ENCODE assay signal across 18 cellular contexts in genomic region chr1:228009116-228009827, GRCh38. TPM values are rescaled to one million over a fixed set of nuclear protein-coding genes. Genes with fewer than 3 reads are reported as not detected.
A peak's percentile ranks its signal among the peaks of the same experiment; 100 is the strongest.
DNase-seq lines count a peak whose midpoint lies in the region; ATAC-seq and TF ChIP-seq lines count a peak whose summit lies in the region.
"Had no signal": no experiment of that assay in that cellular context is flagged by ENCODE, and none has a peak within 500 bp of the region (broad histone marks: within the 10 kb centered on the region; RNA-seq: fewer than 3 reads in every experiment).

No MANE protein-coding gene starts in this region.

- peak; percentile 43 for DNase-seq in NCI-H146 (lab: John Stamatoyannopoulos, UW)
- DNase-seq in NCI-H146 treated with DMSO at 0.1 percent for 48 hours (lab: John Stamatoyannopoulos, UW; ENCODE audit: unreplicated experiment): no peak
- no peak for DNase-seq in DND-41
- DNase-seq in WTC11 (ENCODE audit: low spot score): no peak
- no peak for DNase-seq in naive thymus-derived CD4-positive, alpha-beta T cell
- no peak for DNase-seq in GM10266 (ENCODE audit: extremely low spot score)
- DNase-seq: foreskin keratinocyte; nucleus accumbens; Right ventricle myocardium superior; stimulated activated CD4-positive, alpha-beta T cell treated with anti-CD3 and anti-CD28 coated beads, Interleukin-1b, Interleukin-23, amount 100 ng/mL, for 48 hours had no signal

- no peak overlapping the region for H3K4me3 ChIP-seq in DND-41 (ENCODE audit: low read depth in 1 of 2, low read length in 2 of 2)
- H3K4me3 ChIP-seq in naive thymus-derived CD4-positive, alpha-beta T cell (ENCODE audit: low read length): peak overlapping the region; percentile 30

- H3K27me3 ChIP-seq in DND-41 (ENCODE audit: insufficient read depth, low read length, poor library complexity): no peaks in the 10 kb centered on the region
- peaks cover 6 to 12% of the 10 kb centered on the region in 2 donors for H3K27me3 ChIP-seq in naive thymus-derived CD4-positive, alpha-beta T cell (ENCODE audit: control insufficient read depth in 2 of 2, insufficient read depth in 2 of 2, low read length in 2 of 2)

- H3K27ac ChIP-seq in DND-41 (ENCODE audit: low read length): no peak overlapping the region
- no peak overlapping the region for H3K27ac ChIP-seq in naive thymus-derived CD4-positive, alpha-beta T cell (ENCODE audit: low read depth, low read length)
- H3K27ac ChIP-seq: 22Rv1, foreskin keratinocyte had no signal

- no peaks in the 10 kb centered on the region for H3K9me3 ChIP-seq in DND-41 (ENCODE audit: insufficient read depth, low read length, severe bottlenecking)
- H3K9me3 ChIP-seq in naive thymus-derived CD4-positive, alpha-beta T cell (ENCODE audit: control insufficient read depth in 2 of 3, low read length in 3 of 3): no peaks in the 10 kb centered on the region

- H3K27me3 Mint-ChIP-seq in WTC11 (ENCODE audit: low read depth): peaks cover 95% of the 10 kb centered on the region
- peaks cover 25 to 55% (median 38%) of the 10 kb centered on the region in 5 donors for H3K27me3 Mint-ChIP-seq in naive thymus-derived CD4-positive, alpha-beta T cell

- H3K27ac Mint-ChIP-seq in WTC11: no peak overlapping the region
- H3K27ac Mint-ChIP-seq in naive thymus-derived CD4-positive, alpha-beta T cell: no peak overlapping the region
- H3K27ac Mint-ChIP-seq: dendritic cell treated with granulocyte-macrophage colony-stimulating factor and Interleukin-4, amounts not matched to agents 40 ng/mL and 50 ng/mL, for 4 days; stimulated activated naive CD8-positive, alpha-beta T cell treated with anti-CD3 and anti-CD28 coated beads, Interleukin-15, Interleukin-2, amounts not matched to agents 100 ng/mL and 50 ng/mL, for 24 hours had no signal

- H2AFZ ChIP-seq in DND-41 (ENCODE audit: low read depth, low read length): no peak overlapping the region

- TF ChIP-seq CTCF in DND-41 (IDR thresholded peaks at IDR 0.05; ENCODE audit: borderline replicate concordance, extremely low read depth, low read length, poor library complexity, severe bottlenecking) (no peak), WTC11 (IDR thresholded peaks at IDR 0.05) (no peak), GM10266 (IDR thresholded peaks at IDR 0.05; ENCODE audit: control insufficient read depth, insufficient read depth, low read depth, missing control alignments) (no peak)

- no peaks in the 10 kb centered on the region for H3K4me1 ChIP-seq in DND-41 (ENCODE audit: insufficient read depth, low read length)
- no peaks in the 10 kb centered on the region for H3K4me1 ChIP-seq in naive thymus-derived CD4-positive, alpha-beta T cell (ENCODE audit: control insufficient read depth in 2 of 2, insufficient read depth in 2 of 2, low read length in 2 of 2)

- no peak overlapping the region for H3K4me2 ChIP-seq in DND-41 (ENCODE audit: insufficient read depth, low read length)

- H3K36me3 Mint-ChIP-seq in WTC11: no peaks in the 10 kb centered on the region
- H3K36me3 Mint-ChIP-seq in naive thymus-derived CD4-positive, alpha-beta T cell: no peaks in the 10 kb centered on the region

- H4K20me1 ChIP-seq in DND-41 (ENCODE audit: insufficient read depth, low read length): no peaks in the 10 kb centered on the region; the same call in 1 of the 2 replicates

- H3K36me3 ChIP-seq in DND-41 (ENCODE audit: insufficient read depth, low read length): no peaks in the 10 kb centered on the region
- H3K36me3 ChIP-seq in naive thymus-derived CD4-positive, alpha-beta T cell (ENCODE audit: control insufficient read depth in 2 of 3, insufficient read depth in 3 of 3, low read length in 3 of 3): no peaks in the 10 kb centered on the region

- CTCF ChIA-PET in WTC11 (lab: Charles Lee): interaction anchor here (0.6 to 1.8 kb wide), 2 partner anchors 10 to 122 kb away, joined by 3 to 17 read pairs; no protein-coding TSS in a partner anchor
- CTCF ChIA-PET in naive thymus-derived CD4-positive, alpha-beta T cell (lab: Charles Lee): no interaction called here

- no peak overlapping the region for H3K4me3 Mint-ChIP-seq in WTC11
- peak overlapping the region in 9 of 10 donors; percentile 35 to 74 (median 48) for H3K4me3 Mint-ChIP-seq in naive thymus-derived CD4-positive, alpha-beta T cell
- H3K4me3 Mint-ChIP-seq: dendritic cell treated with granulocyte-macrophage colony-stimulating factor and Interleukin-4, amounts not matched to agents 40 ng/mL and 50 ng/mL, for 4 days; stimulated activated naive CD8-positive, alpha-beta T cell treated with anti-CD3 and anti-CD28 coated beads, Interleukin-15, Interleukin-2, amounts not matched to agents 100 ng/mL and 50 ng/mL, for 24 hours had no signal

- no peaks in the 10 kb centered on the region for H3K79me2 ChIP-seq in DND-41 (ENCODE audit: insufficient read depth, low read length)

- H3K9me3 Mint-ChIP-seq in WTC11: no peaks in the 10 kb centered on the region
- no peaks in the 10 kb centered on the region for H3K9me3 Mint-ChIP-seq in naive thymus-derived CD4-positive, alpha-beta T cell
- H3K9me3 Mint-ChIP-seq: dendritic cell treated with granulocyte-macrophage colony-stimulating factor and Interleukin-4, amounts not matched to agents 40 ng/mL and 50 ng/mL, for 4 days; stimulated activated naive CD8-positive, alpha-beta T cell treated with anti-CD3 and anti-CD28 coated beads, Interleukin-15, Interleukin-2, amounts not matched to agents 100 ng/mL and 50 ng/mL, for 24 hours had no signal

- ATAC-seq in DND-41 (ENCODE audit: insufficient read depth, low read depth) (0 out of 3 replicates have a peak, but pooled peaks have one; percentile 12), WTC11 (no peak), HG02938 (IDR thresholded peaks at IDR 0.05; ENCODE audit: unreplicated experiment) (no peak), HG03097 (IDR thresholded peaks at IDR 0.05; ENCODE audit: low FRiP score, unreplicated experiment) (no peak)
- no peak for ATAC-seq in naive thymus-derived CD4-positive, alpha-beta T cell
- ATAC-seq: foreskin keratinocyte, left lobe of liver had no signal

- intact Hi-C loops in naive thymus-derived CD4-positive, alpha-beta T cell (cut with micrococcal nuclease): no loop called here

- POLR2A ChIA-PET in WTC11 (lab: Charles Lee): no interaction called here
- POLR2A ChIA-PET in naive thymus-derived CD4-positive, alpha-beta T cell (lab: Charles Lee): no interaction called here

- no peak overlapping the region for H3K9ac ChIP-seq in DND-41 (ENCODE audit: low read depth, low read length)

- H3K4me1 Mint-ChIP-seq in WTC11: peaks cover 30% of the 10 kb centered on the region
- peaks cover 0 to 16% (median 8%) of the 10 kb centered on the region in 7 donors for H3K4me1 Mint-ChIP-seq in naive thymus-derived CD4-positive, alpha-beta T cell

TF ChIP-seq in WTC11, 78 proteins besides CTCF, POLR2A, EP300 and RAD21:
- TF ChIP-seq TEAD1 (CRISPR knock-in tag; IDR thresholded peaks at IDR 0.05) (no peak), OVOL2 (CRISPR knock-in tag; IDR thresholded peaks at IDR 0.05; ENCODE audit: borderline replicate concordance) (no peak), ZNF232 (CRISPR knock-in tag; IDR thresholded peaks at IDR 0.05) (no peak), ZNF423 (CRISPR knock-in tag; IDR thresholded peaks at IDR 0.05) (peak; percentile 70), CDX4 (CRISPR knock-in tag; IDR thresholded peaks at IDR 0.05; ENCODE audit: borderline replicate concordance) (no peak)

RNA-seq across cellular contexts. Expression of gene WNT3A, which starts 2.5 kb away (rescaled TPM):
- total RNA-seq in WTC11 (2021): 0.16 to 0.34 TPM (median 0.17 TPM) in 3 replicates
- total RNA-seq in naive thymus-derived CD4-positive, alpha-beta T cell: not detected
- not detected for polyA plus RNA-seq in naive thymus-derived CD4-positive, alpha-beta T cell
- total RNA-seq: left lobe of liver, M059J, NCI-H460, Right ventricle myocardium superior had no signal
